21 cellular contexts compared by ENCODE assay signal in genomic region chr10:59838390-59838789, GRCh38.
DNase-seq lines count a peak whose midpoint lies in the region; ATAC-seq, FAIRE-seq and TF ChIP-seq lines count a peak whose summit lies in the region.
"Had no signal": no experiment of that assay in that cellular context is flagged by ENCODE, and none has a peak within 500 bp of the region (broad histone marks: within the 10 kb centered on the region; RNA-seq: fewer than 3 reads in every experiment).

No MANE protein-coding gene starts in this region.

- no peak for TF ChIP-seq POLR2A in spleen (IDR thresholded peaks at IDR 0.05)

- no peak for TF ChIP-seq CTCF in HEK293 (tag by site-specific recombination; IDR thresholded peaks at IDR 0.05)
- TF ChIP-seq CTCF in bronchial epithelial cell (IDR thresholded peaks at IDR 0.05; ENCODE audit: insufficient read depth, low read length, severe bottlenecking) = no peak
- TF ChIP-seq CTCF in spleen (IDR thresholded peaks at IDR 0.05 in 8 of 11, conservative IDR thresholded peaks at IDR 0.05 in 3 of 11) = no peak

- POLR2A ChIA-PET in HEK293 (lab: Yijun Ruan, JAX) = no interaction called here
- POLR2A ChIA-PET in T-cell (lab: Charles Lee) = interaction anchor here in 1 of 2 donors (0.5 kb wide), 1 partner anchor 38 kb away, joined by 7 read pairs; no protein-coding TSS in a partner anchor

- peaks cover 0 to 17% (median 9%) of the 10 kb centered on the region in 11 experiments; a peak in 11 of 22 replicates for H3K9me3 ChIP-seq in BLaER1 treated with 17β-estradiol and CSF1 and Interleukin-3, amounts not matched to agents 10 nM and 100 nM (replicated peaks in 1 of 11)
- H3K9me3 ChIP-seq in HEK293 (ENCODE audit: control insufficient read depth, insufficient read depth, low read depth, low read length) = no peaks in the 10 kb centered on the region
- no peaks in the 10 kb centered on the region for H3K9me3 ChIP-seq in spleen
- H3K9me3 ChIP-seq: A549, SK-N-SH had no signal

- CTCF ChIA-PET in HEK293 (lab: Yijun Ruan, JAX) (interaction anchor here (2.2 kb wide), 1 partner anchor 8 kb away, joined by 10 read pairs; no protein-coding TSS in a partner anchor), T-cell (lab: Charles Lee) (no interaction called here)

- DNase-seq in bronchial epithelial cell (ENCODE audit: low read depth) (peak; percentile 17), naive B cell (no peak), spleen (no peak), T-cell (no peak)
- DNase-seq: COR-L47, NCI-H1417 treated with DMSO at 0.1 percent for 48 hours, NCI-H1930, NCI-H2171 treated with DMSO at 0.1 percent for 48 hours, NCI-H446 treated with DMSO at 0.1 percent for 48 hours, NCI-H82, SK-N-SH had no signal

- intact Hi-C loops in spleen (cut with DNase I; ENCODE audit: low total_unique reads) = loop anchor here (10.0 kb wide), 1 partner anchor 66 kb away; the partner anchor contains the start of gene CCDC6

- peaks cover 51 to 71% (median 60%) of the 10 kb centered on the region in 3 donors for H3K4me1 Mint-ChIP-seq in naive B cell
- peaks cover 38 to 49% (median 42%) of the 10 kb centered on the region in 3 donors for H3K4me1 Mint-ChIP-seq in T-cell

- no peaks in the 10 kb centered on the region for H3K27me3 ChIP-seq in BLaER1 treated with 17β-estradiol and CSF1 and Interleukin-3, amounts not matched to agents 10 nM and 100 nM
- H3K27me3 ChIP-seq in bronchial epithelial cell (ENCODE audit: control insufficient read depth, insufficient read depth, low read length) (no peaks in the 10 kb centered on the region), spleen (replicated peaks in 1 of 7) (no peaks in the 10 kb centered on the region)

- H3K4me1 ChIP-seq in BLaER1 treated with 17β-estradiol and CSF1 and Interleukin-3, amounts not matched to agents 10 nM and 100 nM = peaks cover 42 to 58% (median 49%) of the 10 kb centered on the region in 10 experiments
- H3K4me1 ChIP-seq in HEK293 (ENCODE audit: control insufficient read depth, insufficient read depth, low read length) (peaks cover 3% of the 10 kb centered on the region; the same call in 1 of the 2 replicates), spleen (peaks cover 6 to 35% (median 15%) of the 10 kb centered on the region in 6 donors)
- H3K4me1 ChIP-seq: A549 had no signal

- peaks cover 0 to 27% (median 0%) of the 10 kb centered on the region in 11 experiments; a peak in 4 of 22 replicates for H4K20me1 ChIP-seq in BLaER1 treated with 17β-estradiol and CSF1 and Interleukin-3, amounts not matched to agents 10 nM and 100 nM

- H3K36me3 Mint-ChIP-seq in naive B cell (peaks cover 8 to 16% of the 10 kb centered on the region in 2 donors), T-cell (peaks cover 41% of the 10 kb centered on the region)

- WGBS in spleen, 5 donors = 90 to 100% (median 97%) methylated on average over 2 of the region's 2 CpGs

- H3K9me3 Mint-ChIP-seq in naive B cell = peaks cover 0 to 4% (median 0%) of the 10 kb centered on the region in 7 donors
- no peaks in the 10 kb centered on the region for H3K9me3 Mint-ChIP-seq in T-cell

- H3K4me3 ChIP-seq in BLaER1 treated with 17β-estradiol and CSF1 and Interleukin-3, amounts not matched to agents 10 nM and 100 nM = no peak overlapping the region
- H3K4me3 ChIP-seq in HEK293 (ENCODE audit: low read depth, low read length) = no peak overlapping the region
- no peak overlapping the region for H3K4me3 ChIP-seq in bronchial epithelial cell (ENCODE audit: low read depth, low read length)
- H3K4me3 ChIP-seq in spleen = no peak overlapping the region
- H3K4me3 ChIP-seq: A549 had no signal

- H3K9ac ChIP-seq in BLaER1 treated with 17β-estradiol and CSF1 and Interleukin-3, amounts not matched to agents 10 nM and 100 nM = no peak overlapping the region
- H3K9ac ChIP-seq: SK-N-SH had no signal

- FAIRE-seq in bronchial epithelial cell (lab: Jason Lieb, UNC) = no peak
- FAIRE-seq: A549, GM12892, H1, HTR-8/SVneo had no signal

- H3K27ac ChIP-seq in BLaER1 treated with 17β-estradiol and CSF1 and Interleukin-3, amounts not matched to agents 10 nM and 100 nM = peak overlapping the region in 7 of 11 experiments; percentile 38 to 80 (median 69); a peak in 8 of 22 replicates
- H3K27ac ChIP-seq in HEK293 (ENCODE audit: extremely low read depth, low read depth, low read length) (no peak overlapping the region), spleen (no peak overlapping the region)
- H3K27ac ChIP-seq: A549, HL-60 had no signal

- H3K27ac Mint-ChIP-seq in naive B cell = peak overlapping the region; percentile 10 to 88 (median 68)
- H3K27ac Mint-ChIP-seq in T-cell = no peak overlapping the region

- H3K27me3 Mint-ChIP-seq in naive B cell (no peaks in the 10 kb centered on the region), T-cell (no peaks in the 10 kb centered on the region)

- peaks cover 17 to 52% (median 32%) of the 10 kb centered on the region in 11 experiments for H3K36me3 ChIP-seq in BLaER1 treated with 17β-estradiol and CSF1 and Interleukin-3, amounts not matched to agents 10 nM and 100 nM
- H3K36me3 ChIP-seq in HEK293 (ENCODE audit: control insufficient read depth in 2 of 2, insufficient read depth in 1 of 2, low read length in 2 of 2) (no peaks in the 10 kb centered on the region; a peak in 1 of 3 replicates), bronchial epithelial cell (ENCODE audit: control insufficient read depth, insufficient read depth, low read length) (no peaks in the 10 kb centered on the region), spleen (peaks cover 0 to 26% (median 5%) of the 10 kb centered on the region in 6 donors)

- H3K4me2 ChIP-seq in BLaER1 treated with 17β-estradiol and CSF1 and Interleukin-3, amounts not matched to agents 10 nM and 100 nM = peak overlapping the region in 2 of 11 experiments; percentile 50 to 73; a peak in 4 of 22 replicates
- H3K4me2 ChIP-seq: A549, SK-N-SH had no signal

- H3K4me3 Mint-ChIP-seq in naive B cell (peak overlapping the region in 2 of 8 donors; percentile 16 to 41), T-cell (no peak overlapping the region)
- H3K4me3 Mint-ChIP-seq: CD14-positive monocyte had no signal

- no peak for ATAC-seq in naive B cell (ENCODE audit: low read depth in 2 of 2)
- ATAC-seq in HG03095 (IDR thresholded peaks at IDR 0.05; ENCODE audit: unreplicated experiment) = no peak
- ATAC-seq in T-cell (replicated peaks in 1 of 4) = no peak
- ATAC-seq in HG02840 (IDR thresholded peaks at IDR 0.05; ENCODE audit: low FRiP score, unreplicated experiment) = no peak
- ATAC-seq: A549 had no signal

TF ChIP-seq in HEK293, 187 proteins besides CTCF, POLR2A, EP300 and RAD21:
- 0 out of 2 replicates have a peak, but pooled peaks have one; percentile 37 for TF ChIP-seq ZNF16 (tag by site-specific recombination; IDR thresholded peaks at IDR 0.05; ENCODE audit: low read depth)
- TF ChIP-seq ZNF747 (tag by site-specific recombination; IDR thresholded peaks at IDR 0.05) = no peak

Comparison
In these comparisons a context has a peak if more than half of its experiments do, and no peak if none do; other contexts are left out.
1. H3K27ac ChIP-seq: peak in BLaER1 treated with 17β-estradiol and CSF1 and Interleukin-3, amounts not matched to agents 10 nM and 100 nM (7 of 11); none in HEK293 (single experiment) and spleen (0 of 8).
2. H3K27ac Mint-ChIP-seq: peak in naive B cell (6 of 6); none in T-cell (0 of 2).